In the genomic region with DNA sequence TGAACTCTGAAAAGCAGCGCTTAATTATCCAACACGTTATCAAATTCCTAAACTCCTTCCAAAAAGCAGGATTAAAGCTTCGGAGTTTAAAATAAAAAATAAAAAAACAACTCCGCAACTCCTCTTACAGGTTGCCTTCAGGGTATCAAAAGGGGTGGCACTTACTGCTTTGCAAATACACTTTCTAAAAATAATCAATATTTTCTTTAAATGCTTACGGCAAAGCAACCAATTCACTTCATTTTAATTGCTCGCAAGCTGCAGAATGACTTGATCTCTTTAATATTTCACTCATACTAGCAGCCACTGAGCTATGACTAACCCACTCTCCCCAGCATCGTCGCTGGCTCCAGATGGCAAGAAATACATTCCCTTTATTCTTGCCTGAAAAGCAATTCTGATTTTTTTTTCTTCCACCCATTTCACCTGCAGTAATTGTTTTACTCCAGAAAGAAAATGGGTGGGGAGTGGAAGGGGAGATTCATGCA, we compare ENCODE assay signal across 9 cellular contexts. TPM values are rescaled to one million over a fixed set of nuclear protein-coding genes. Genes with fewer than 3 reads are reported as not detected.
DNase-seq lines count a peak whose midpoint lies in the region; ATAC-seq, FAIRE-seq and TF ChIP-seq lines count a peak whose summit lies in the region.
"Had no signal": no experiment of that assay in that cellular context is flagged by ENCODE, and none has a peak within 500 bp of the region (broad histone marks: within the 10 kb centered on the region; RNA-seq: fewer than 3 reads in every experiment).

No MANE protein-coding gene starts in this region.

- in situ Hi-C loops in astrocyte of the spinal cord (cut with HindIII; ENCODE audit: low sequenced_read_pairs), result no loop called here

- H3K4me3 ChIP-seq in HFF-Myc (replicated peaks; ENCODE audit: low read depth, low read length) (peak overlapping the region; percentile 60), astrocyte of the spinal cord (ENCODE audit: low read depth, low read length) (peak overlapping the region; percentile 51), keratinocyte (ENCODE audit: control insufficient read depth in 2 of 3, extremely low read depth in 1 of 3, insufficient read depth in 2 of 3, low read depth in 1 of 3, low read length in 3 of 3) (peak overlapping the region; percentile 59 to 77 (median 70)), thyroid gland (replicated peaks in 1 of 3) (peak overlapping the region in 2 of 3 donors; percentile 62 to 63)

- 35% methylated on average over 8 of the region's 8 CpGs for WGBS in thyroid gland, 2 donors

- no peaks in the 10 kb centered on the region for H3K79me2 ChIP-seq in keratinocyte (ENCODE audit: control insufficient read depth, insufficient read depth, low read length)

- no peaks in the 10 kb centered on the region for H3K27me3 ChIP-seq in keratinocyte (ENCODE audit: control insufficient read depth, extremely low read depth, insufficient read depth, low read length)
- no peaks in the 10 kb centered on the region for H3K27me3 ChIP-seq in thyroid gland

- dilution Hi-C loops in keratinocyte (cut with MboI; ENCODE audit: extremely low pct_ligation_motif_present, low sequenced_read_pairs), result no loop called here

- no peak overlapping the region for H2AFZ ChIP-seq in keratinocyte (ENCODE audit: control insufficient read depth, low read length)

- no peak for TF ChIP-seq POLR2A in thyroid gland (IDR thresholded peaks at IDR 0.05)

- no peaks in the 10 kb centered on the region for H4K20me1 ChIP-seq in keratinocyte (ENCODE audit: control insufficient read depth, extremely low read depth, insufficient read depth, low read length)

- H3K4me1 ChIP-seq in keratinocyte (ENCODE audit: control insufficient read depth, extremely low read depth, insufficient read depth, low read length), result peaks cover 12% of the 10 kb centered on the region
- H3K4me1 ChIP-seq in thyroid gland, result peaks cover 6 to 13% of the 10 kb centered on the region in 2 donors

- ATAC-seq in HG03139 (IDR thresholded peaks at IDR 0.05; ENCODE audit: unreplicated experiment), result no peak

- intact Hi-C loops in thyroid gland (cut with DNase I), result no loop called here

- H3K27ac ChIP-seq in keratinocyte (ENCODE audit: control insufficient read depth, insufficient read depth, low read length), result no peak overlapping the region
- H3K27ac ChIP-seq in thyroid gland, result peak overlapping the region in 2 of 3 donors; percentile 81 to 89

- peak; percentile 21 for DNase-seq in A172 (ENCODE audit: low spot score)
- DNase-seq in HFF-Myc (ENCODE audit: extremely low read depth, low read depth), result no peak
- DNase-seq in astrocyte of the spinal cord (ENCODE audit: low read depth, low spot score), result peak; percentile 66
- no peak for DNase-seq in keratinocyte (ENCODE audit: low read depth, low spot score)
- peak in 1 of 2 donors; percentile 37 for DNase-seq in thyroid gland
- DNase-seq in NCI-H128 (lab: John Stamatoyannopoulos, UW; ENCODE audit: unreplicated experiment), result no peak
- no peak for DNase-seq in occipital lobe (lab: John Stamatoyannopoulos, UW)

- H3K9me3 ChIP-seq in keratinocyte (ENCODE audit: control insufficient read depth, low read depth, low read length) (no peaks in the 10 kb centered on the region), thyroid gland (no peaks in the 10 kb centered on the region)

- peak overlapping the region; percentile 50 for H3K9ac ChIP-seq in keratinocyte (ENCODE audit: control insufficient read depth, extremely low read depth, insufficient read depth, low read length)

- FAIRE-seq in keratinocyte (lab: Jason Lieb, UNC), result peak; percentile 71
- FAIRE-seq: endometrium had no signal

- H3K36me3 ChIP-seq in keratinocyte (ENCODE audit: control insufficient read depth in 2 of 2, extremely low read depth in 1 of 2, insufficient read depth in 2 of 2, low read length in 2 of 2) (no peaks in the 10 kb centered on the region), thyroid gland (no peaks in the 10 kb centered on the region)

- TF ChIP-seq CTCF in HFF-Myc (IDR thresholded peaks at IDR 0.05; ENCODE audit: low read depth, low read length, missing control alignments), result no peak
- no peak for TF ChIP-seq CTCF in astrocyte of the spinal cord (IDR thresholded peaks at IDR 0.05; ENCODE audit: low read depth, low read length)
- no peak for TF ChIP-seq CTCF in keratinocyte (optimal IDR thresholded peaks at IDR 0.05 in 1 of 3, IDR thresholded peaks at IDR 0.05 in 1 of 3, conservative IDR thresholded peaks at IDR 0.05 in 1 of 3; ENCODE audit: extremely low read depth in 1 of 3, insufficient read depth in 2 of 3, low read length in 3 of 3)
- no peak for TF ChIP-seq CTCF in thyroid gland (IDR thresholded peaks at IDR 0.05)

- peak overlapping the region; percentile 95 for H3K4me2 ChIP-seq in keratinocyte (ENCODE audit: control insufficient read depth, extremely low read depth, insufficient read depth, low read depth, low read length)

- H3K9me1 ChIP-seq in keratinocyte (ENCODE audit: control insufficient read depth, extremely low read depth, insufficient read depth, low read length), result no peaks in the 10 kb centered on the region

RNA-seq across cellular contexts. Expression of a gene that starts 54.4 kb away (rescaled TPM):
- total RNA-seq in A172 (2014; rRNA removed; shearing (Covaris generic)), result 20.7 and 23.9 TPM in 2 replicates
- 8.0 to 14.9 TPM (median 9.6 TPM) in 3 replicates for polyA plus RNA-seq in keratinocyte
- 5.2 TPM for polyA plus RNA-seq in keratinocyte (2011; ENCODE audit: low read depth)
- 3.6 and 8.2 TPM in 2 replicates for polyA plus RNA-seq in keratinocyte (2011; cell fraction: cytosol; rRNA removed)
- polyA plus RNA-seq in keratinocyte (2011; cell fraction: nucleus; rRNA removed), result 13.8 and 18.7 TPM in 2 replicates
- polyA plus RNA-seq in keratinocyte (2012; ENCODE audit: low replicate concordance), result 6.0 and 8.2 TPM in 2 replicates
- polyA minus RNA-seq in keratinocyte, result 4.7 to 20.9 TPM (median 11.0 TPM) in 3 replicates
- 17.3 TPM for polyA minus RNA-seq in keratinocyte (2011; cell fraction: cytosol; rRNA and poly(A)+ RNA removed)
- polyA minus RNA-seq in keratinocyte (2011; cell fraction: nucleus; rRNA and poly(A)+ RNA removed), result 22.5 and 31.3 TPM in 2 replicates
- 10 to 100 TPM; 37.8 to 52.3 (median 43.1) TPM for total RNA-seq in thyroid gland
- 47.7 TPM for total RNA-seq in occipital lobe

Comparison
In these comparisons a context has a peak if more than half of its experiments do, and no peak if none do; other contexts are left out.
1. DNase-seq: peak in A172 (single experiment) and astrocyte of the spinal cord (single experiment); none in HFF-Myc (single experiment), keratinocyte (single experiment), NCI-H128 (single experiment) and occipital lobe (single experiment).
2. Peak in every context shown above with its lines, with median percentiles within 50 percentile points of each other: H3K4me3 ChIP-seq.